In the genomic region with DNA sequence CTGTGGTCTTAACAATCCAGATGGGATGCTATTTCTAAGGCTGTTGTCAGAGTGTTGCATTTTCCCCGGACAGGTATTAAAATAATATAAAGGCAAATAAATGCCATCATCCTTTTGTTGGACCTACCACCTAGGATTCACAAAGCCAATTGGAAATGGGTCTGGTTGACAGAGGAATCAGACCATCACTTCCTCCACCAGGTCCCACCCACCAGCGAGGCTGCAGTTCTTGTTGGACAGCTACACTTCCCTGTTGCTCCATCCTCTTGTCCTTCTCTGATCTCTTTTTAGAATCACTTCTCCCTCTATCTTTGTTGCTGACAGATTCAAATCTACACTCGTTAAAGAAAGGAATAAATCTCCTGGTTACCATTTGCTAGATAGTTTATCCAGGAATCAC, we compare ENCODE assay signal across 8 cellular contexts. TPM values are rescaled to one million over a fixed set of nuclear protein-coding genes. Genes with fewer than 3 reads are reported as not detected.
A peak's percentile ranks its signal among the peaks of the same experiment; 100 is the strongest.
DNase-seq lines count a peak whose midpoint lies in the region; FAIRE-seq and TF ChIP-seq lines count a peak whose summit lies in the region.

No MANE protein-coding gene starts in this region.

- no peak for FAIRE-seq in astrocyte (lab: Jason Lieb, UNC)

- H3K4me3 ChIP-seq in astrocyte (ENCODE audit: insufficient read depth, low read depth, low read length): peak overlapping the region; percentile 80

- H3K9me3 Mint-ChIP-seq in astrocyte (ENCODE audit: unreplicated experiment): no peaks in the 10 kb centered on the region
- no peaks in the 10 kb centered on the region for H3K9me3 Mint-ChIP-seq in neural crest cell

- no peak for TF ChIP-seq CTCF in astrocyte (IDR thresholded peaks at IDR 0.05; ENCODE audit: insufficient read depth, low read depth, low read length)
- TF ChIP-seq CTCF in neural crest cell (conservative IDR thresholded peaks at IDR 0.05): no peak

- H3K36me3 Mint-ChIP-seq in astrocyte (ENCODE audit: low read depth, unreplicated experiment) (no peaks in the 10 kb centered on the region), neural crest cell (ENCODE audit: low read depth) (peaks cover 4% of the 10 kb centered on the region)

- no peaks in the 10 kb centered on the region for H4K20me1 ChIP-seq in astrocyte (ENCODE audit: insufficient read depth, low read length)

- H3K27ac ChIP-seq in astrocyte (ENCODE audit: low read depth, low read length): no peak overlapping the region

- H3K36me3 ChIP-seq in astrocyte (ENCODE audit: insufficient read depth, low read length): no peaks in the 10 kb centered on the region

- H3K9me3 ChIP-seq in astrocyte (ENCODE audit: insufficient read depth, low read depth, low read length): no peaks in the 10 kb centered on the region

- H3K27me3 Mint-ChIP-seq in astrocyte (ENCODE audit: low read depth, unreplicated experiment) (no peaks in the 10 kb centered on the region), neural crest cell (ENCODE audit: low read depth) (no peaks in the 10 kb centered on the region)

- H3K4me3 Mint-ChIP-seq in astrocyte (ENCODE audit: unreplicated experiment) (peak overlapping the region; percentile 97), neural crest cell (peak overlapping the region; percentile 86)

- H3K27ac Mint-ChIP-seq in astrocyte (ENCODE audit: unreplicated experiment): peak overlapping the region; percentile 63
- H3K27ac Mint-ChIP-seq in neural crest cell (ENCODE audit: unreplicated experiment): peak overlapping the region; percentile 98

- no peaks in the 10 kb centered on the region for H3K27me3 ChIP-seq in astrocyte (ENCODE audit: insufficient read depth, low read length)

- H2AFZ ChIP-seq in astrocyte (ENCODE audit: low read depth, low read length): no peak overlapping the region

- H3K9ac ChIP-seq in astrocyte (ENCODE audit: low read length): no peak overlapping the region

- peaks cover 31% of the 10 kb centered on the region for H3K4me1 ChIP-seq in astrocyte (ENCODE audit: insufficient read depth, low read length)

- H3K79me2 ChIP-seq in astrocyte (ENCODE audit: insufficient read depth, low read length): no peaks in the 10 kb centered on the region

- H3K4me2 ChIP-seq in astrocyte (ENCODE audit: low read length): peak overlapping the region; percentile 95

- H3K4me1 Mint-ChIP-seq in astrocyte (ENCODE audit: low read depth, unreplicated experiment) (peaks cover 38% of the 10 kb centered on the region), neural crest cell (peaks cover 57% of the 10 kb centered on the region)

- in situ Hi-C loops in ACHN (cut with HindIII; ENCODE audit: low pct_ligation_motif_present, low pct_unique_long_range_greater_than_20kb, low sequenced_read_pairs): no loop called here

- DNase-seq in NCI-H2171 treated with DMSO at 0.1 percent for 48 hours (lab: John Stamatoyannopoulos, UW) (peak; percentile 24), NCI-H2171 (lab: John Stamatoyannopoulos, UW) (no peak), NCI-H1694 treated with DMSO at 0.1 percent for 48 hours (lab: John Stamatoyannopoulos, UW) (peak; percentile 73), astrocyte (ENCODE audit: low read depth) (peak; percentile 29), neural crest cell (ENCODE audit: low read depth, low spot score) (no peak), ACHN (no peak), dedifferentiated amniotic fluid mesenchymal stem cell (ENCODE audit: extremely low spot score) (no peak), GDM1 (lab: John Stamatoyannopoulos, UW) (no peak)

RNA-seq across cellular contexts. Expression of gene TMEM169, which starts 1.1 kb away (rescaled TPM):
- 17.9 and 20.1 TPM in 2 replicates for total RNA-seq in astrocyte
- 29.7 and 34.8 TPM in 2 replicates for total RNA-seq in neural crest cell

RNA-seq across cellular contexts. Expression of gene PECR, which starts 1.2 kb away (rescaled TPM):
- 17.0 and 17.3 TPM in 2 replicates for total RNA-seq in astrocyte
- 12.5 and 18.2 TPM in 2 replicates for total RNA-seq in neural crest cell

RNA-seq across cellular contexts. Expression of gene XRCC5, which starts 26.3 kb away (rescaled TPM):
- total RNA-seq in astrocyte (237 and 249 TPM in 2 replicates), neural crest cell (508 and 524 TPM in 2 replicates)

Comparison
In these comparisons a context has a peak if more than half of its experiments do, and no peak if none do; other contexts are left out.
1. DNase-seq: peak in NCI-H2171 treated with DMSO at 0.1 percent for 48 hours (single experiment), NCI-H1694 treated with DMSO at 0.1 percent for 48 hours (single experiment) and astrocyte (single experiment); none in NCI-H2171 (single experiment), neural crest cell (single experiment), ACHN (single experiment), dedifferentiated amniotic fluid mesenchymal stem cell (single experiment) and GDM1 (single experiment).